ENCODE assay signal across 12 cellular contexts in genomic region chr2:189408294-189408693, GRCh38. TPM values are rescaled to one million over a fixed set of nuclear protein-coding genes. Genes with fewer than 3 reads are reported as not detected.
DNase-seq lines count a peak whose midpoint lies in the region; ATAC-seq and TF ChIP-seq lines count a peak whose summit lies in the region.
"Had no signal": no experiment of that assay in that cellular context is flagged by ENCODE, and none has a peak within 500 bp of the region (broad histone marks: within the 10 kb centered on the region; RNA-seq: fewer than 3 reads in every experiment).

No MANE protein-coding gene starts in this region.

- TF ChIP-seq CTCF in AG04449 (IDR thresholded peaks at IDR 0.05; ENCODE audit: insufficient read depth, low read length, missing control alignments) (no peak), Panc1 (IDR thresholded peaks at IDR 0.05) (no peak), esophagus muscularis mucosa (IDR thresholded peaks at IDR 0.05) (no peak), sigmoid colon (IDR thresholded peaks at IDR 0.05) (no peak)

- BruUV-seq in Panc1 (replicated peaks; lab: Mats Ljungman, UMichigan) = no TSS peak

- in situ Hi-C loops in Panc1 (cut with HindIII; ENCODE audit: low pct_unique_long_range_greater_than_20kb, low sequenced_read_pairs) = no loop called here

- H3K36me3 ChIP-seq in Panc1 (ENCODE audit: control insufficient read depth, insufficient read depth, low read length) (no peaks in the 10 kb centered on the region), esophagus muscularis mucosa (no peaks in the 10 kb centered on the region), sigmoid colon (no peaks in the 10 kb centered on the region)
- H3K36me3 ChIP-seq: WERI-Rb-1 had no signal

- H3K4me1 ChIP-seq in Panc1 (ENCODE audit: control insufficient read depth, insufficient read depth, low read length) = peaks cover 21% of the 10 kb centered on the region
- H3K4me1 ChIP-seq in esophagus muscularis mucosa = peaks cover 0 to 56% (median 39%) of the 10 kb centered on the region in 4 donors
- peaks cover 0 to 72% (median 50%) of the 10 kb centered on the region in 4 donors for H3K4me1 ChIP-seq in sigmoid colon

- TF ChIP-seq POLR2A in esophagus muscularis mucosa (IDR thresholded peaks at IDR 0.05; ENCODE audit: low read depth) (no peak), sigmoid colon (IDR thresholded peaks at IDR 0.05) (no peak)

- TF ChIP-seq EP300 in esophagus muscularis mucosa (IDR thresholded peaks at IDR 0.05) (no peak), sigmoid colon (IDR thresholded peaks at IDR 0.05) (no peak)

- H3K27me3 ChIP-seq in Panc1 (ENCODE audit: control insufficient read depth, insufficient read depth, low read length) (no peaks in the 10 kb centered on the region), esophagus muscularis mucosa (no peaks in the 10 kb centered on the region), sigmoid colon (no peaks in the 10 kb centered on the region)

- CTCF ChIA-PET in AG04449 (lab: Yijun Ruan, JAX) (interaction anchor here (1.0 kb wide), 1 partner anchor 13 kb away, joined by 3 read pairs; no protein-coding TSS in a partner anchor), Panc1 (lab: Charles Lee) (no interaction called here)

- intact Hi-C loops in Panc1 (cut with micrococcal nuclease; ENCODE audit: unreplicated experiment) (no loop called here), esophagus muscularis mucosa (cut with DNase I) (loop anchor here (10.0 kb wide), 1 partner anchor 53 kb away; no protein-coding TSS in a partner anchor), sigmoid colon (cut with DNase I) (loop anchor here (5.0 to 10.0 kb wide), 2 partner anchors 71 to 623 kb away; no protein-coding TSS in a partner anchor)

- no peaks in the 10 kb centered on the region for H3K9me3 ChIP-seq in Panc1 (ENCODE audit: control insufficient read depth, insufficient read depth, low read depth, low read length)
- H3K9me3 ChIP-seq in esophagus muscularis mucosa = no peaks in the 10 kb centered on the region
- no peaks in the 10 kb centered on the region for H3K9me3 ChIP-seq in sigmoid colon

- H3K27ac ChIP-seq in Panc1 (ENCODE audit: low read length) (peak overlapping the region; percentile 80), esophagus muscularis mucosa (replicated peaks in 1 of 4) (peak overlapping the region; percentile 34 to 66 (median 57)), sigmoid colon (peak overlapping the region; percentile 60 to 84 (median 72))
- H3K27ac ChIP-seq: WERI-Rb-1 had no signal

- POLR2A ChIA-PET in AG04449 (lab: Yijun Ruan, JAX) (no interaction called here), Panc1 (lab: Charles Lee) (no interaction called here)

- no peak for DNase-seq in AG04449 (ENCODE audit: low read depth, low spot score)
- DNase-seq in Panc1 (ENCODE audit: low read depth, low spot score) = no peak
- DNase-seq in esophagus muscularis mucosa (ENCODE audit: extremely low spot score) = no peak
- no peak for DNase-seq in sigmoid colon
- no peak for DNase-seq in NAMALWA (ENCODE audit: low spot score)
- DNase-seq in SIG-M5 (lab: John Stamatoyannopoulos, UW) = no peak
- DNase-seq in DMS 273 treated with DMSO at 0.1 percent for 48 hours (lab: John Stamatoyannopoulos, UW) = no peak
- DNase-seq: DMS153, KG1, NCI-H2029, WERI-Rb-1 had no signal

- peak overlapping the region; percentile 7; the same call in 1 of the 2 replicates for H3K4me3 ChIP-seq in AG04449 (ENCODE audit: low read depth, low read length)
- H3K4me3 ChIP-seq in Panc1 (ENCODE audit: low read depth in 2 of 2, low read length in 2 of 2) = no peak overlapping the region
- no peak overlapping the region for H3K4me3 ChIP-seq in esophagus muscularis mucosa
- H3K4me3 ChIP-seq in sigmoid colon = no peak overlapping the region

- ATAC-seq in Panc1 (no peak), GM19023 (IDR thresholded peaks at IDR 0.05; ENCODE audit: unreplicated experiment) (no peak)

- 96% methylated on average over 1 of the region's 1 CpG for WGBS in esophagus muscularis mucosa
- 92 to 94% methylated on average over 1 of the region's 1 CpG for WGBS in sigmoid colon, 2 donors

RNA-seq across cellular contexts. Expression of gene WDR75, which starts 33.0 kb away (rescaled TPM):
- total RNA-seq in Panc1 (2021; ENCODE audit: unreplicated experiment) (58.3 TPM), esophagus muscularis mucosa (10 to 100 TPM; 18.7 to 35.3 (median 24.7) TPM), sigmoid colon (10 to 100 TPM; 25.8 to 43.5 (median 32.4) TPM)
- 27.0 TPM for polyA plus RNA-seq in Panc1 (2012; ENCODE audit: insufficient read length)
- 10 to 100 TPM in 1 of 3 donors, 1 to 10 TPM in 2; 7.6 to 18.4 (median 9.6) TPM for polyA plus RNA-seq in sigmoid colon
